ENCODE assay signal across 30 cellular contexts in genomic region chr17:35030780-35031179, GRCh38.
"Had no signal": no experiment of that assay in that cellular context is flagged by ENCODE, and none has a peak within 500 bp of the region (broad histone marks: within the 10 kb centered on the region; RNA-seq: fewer than 3 reads in every experiment).

No MANE protein-coding gene starts in this region.

- H3K4me3 ChIP-seq: coronary artery, dorsolateral prefrontal cortex had no signal

- H3K4me3 Mint-ChIP-seq: activated CD4-positive, alpha-beta memory T cell treated with anti-CD3 and anti-CD28 coated beads, Interleukin-2, amount 10 ng/mL, durations not matched to agents 7 days and 5 days; activated CD4-positive, alpha-beta T cell treated with anti-CD3 and anti-CD28 coated beads, Interleukin-2, amount 10 ng/mL, durations not matched to agents 7 days and 5 days; activated naive CD4-positive, alpha-beta T cell treated with anti-CD3 and anti-CD28 coated beads, Interleukin-2, amount 10 ng/mL, durations not matched to agents 7 days and 5 days; activated T-cell treated with anti-CD3 and anti-CD28 coated beads, Interleukin-2, amount 50 U/mL, for 24 hours; activated T-cell treated with anti-CD3 and anti-CD28 coated beads, Interleukin-2, amount 50 U/mL, for 72 hours; central memory CD8-positive, alpha-beta T cell; dendritic cell treated with granulocyte-macrophage colony-stimulating factor and Interleukin-4, amounts not matched to agents 40 ng/mL and 50 ng/mL, for 4 days; endodermal cell; T-cell; T-helper 1 cell treated with Interleukin-12 subunit alpha and Interleukin-12 subunit beta and Interleukin-4 antibody, amounts not matched to agents 30 μg/mL and 1 μg/mL, for 36 hours; T-helper 2 cell treated with Interferon-gamma antibody and Interleukin-4, amounts not matched to agents 5 μg/mL and 100 μg/mL, for 36 hours; WTC11 had no signal

- H3K9me3 Mint-ChIP-seq: activated CD4-positive, alpha-beta memory T cell treated with anti-CD3 and anti-CD28 coated beads, Interleukin-2, amount 10 ng/mL, durations not matched to agents 7 days and 5 days; activated CD4-positive, alpha-beta T cell treated with anti-CD3 and anti-CD28 coated beads, Interleukin-2, amount 10 ng/mL, durations not matched to agents 7 days and 5 days; activated naive CD4-positive, alpha-beta T cell treated with anti-CD3 and anti-CD28 coated beads, Interleukin-2, amount 10 ng/mL, durations not matched to agents 7 days and 5 days; activated naive CD4-positive, alpha-beta T cell treated with anti-CD3 and anti-CD28 coated beads, Interleukin-2, amount 50 U/mL, for 72 hours; activated T-cell treated with anti-CD3 and anti-CD28 coated beads, Interleukin-2, amount 50 U/mL, for 24 hours; activated T-cell treated with anti-CD3 and anti-CD28 coated beads, Interleukin-2, amount 50 U/mL, for 72 hours; central memory CD8-positive, alpha-beta T cell; dendritic cell treated with granulocyte-macrophage colony-stimulating factor and Interleukin-4, amounts not matched to agents 40 ng/mL and 50 ng/mL, for 4 days; endodermal cell; T-cell; T-helper 1 cell treated with Interleukin-12 subunit alpha and Interleukin-12 subunit beta and Interleukin-4 antibody, amounts not matched to agents 30 μg/mL and 1 μg/mL, for 36 hours; T-helper 2 cell treated with Interferon-gamma antibody and Interleukin-4, amounts not matched to agents 5 μg/mL and 100 μg/mL, for 36 hours; WTC11 had no signal

- H3K27ac Mint-ChIP-seq: activated CD4-positive, alpha-beta memory T cell treated with anti-CD3 and anti-CD28 coated beads, Interleukin-2, amount 10 ng/mL, durations not matched to agents 7 days and 5 days; activated CD4-positive, alpha-beta T cell treated with anti-CD3 and anti-CD28 coated beads, Interleukin-2, amount 10 ng/mL, durations not matched to agents 7 days and 5 days; activated naive CD4-positive, alpha-beta T cell treated with anti-CD3 and anti-CD28 coated beads, Interleukin-2, amount 10 ng/mL, durations not matched to agents 7 days and 5 days; activated naive CD4-positive, alpha-beta T cell treated with anti-CD3 and anti-CD28 coated beads, Interleukin-2, amount 50 U/mL, for 72 hours; activated T-cell treated with anti-CD3 and anti-CD28 coated beads, Interleukin-2, amount 50 U/mL, for 24 hours; activated T-cell treated with anti-CD3 and anti-CD28 coated beads, Interleukin-2, amount 50 U/mL, for 72 hours; dendritic cell treated with granulocyte-macrophage colony-stimulating factor and Interleukin-4, amounts not matched to agents 40 ng/mL and 50 ng/mL, for 4 days; endodermal cell; T-helper 1 cell treated with Interleukin-12 subunit alpha and Interleukin-12 subunit beta and Interleukin-4 antibody, amounts not matched to agents 30 μg/mL and 1 μg/mL, for 36 hours; T-helper 2 cell treated with Interferon-gamma antibody and Interleukin-4, amounts not matched to agents 5 μg/mL and 100 μg/mL, for 36 hours; WTC11 had no signal

- H3K36me3 ChIP-seq: brain microvascular endothelial cell had no signal

- H3K27me3 ChIP-seq: brain microvascular endothelial cell, dorsolateral prefrontal cortex had no signal

- H3K27me3 Mint-ChIP-seq: activated CD4-positive, alpha-beta memory T cell treated with anti-CD3 and anti-CD28 coated beads, Interleukin-2, amount 10 ng/mL, durations not matched to agents 7 days and 5 days; activated CD4-positive, alpha-beta T cell treated with anti-CD3 and anti-CD28 coated beads, Interleukin-2, amount 10 ng/mL, durations not matched to agents 7 days and 5 days; activated naive CD4-positive, alpha-beta T cell treated with anti-CD3 and anti-CD28 coated beads, Interleukin-2, amount 10 ng/mL, durations not matched to agents 7 days and 5 days; activated T-cell treated with anti-CD3 and anti-CD28 coated beads, Interleukin-2, amount 50 U/mL, for 24 hours; central memory CD8-positive, alpha-beta T cell; dendritic cell treated with granulocyte-macrophage colony-stimulating factor and Interleukin-4, amounts not matched to agents 40 ng/mL and 50 ng/mL, for 4 days; T-cell had no signal

- ATAC-seq: activated naive CD4-positive, alpha-beta T cell treated with anti-CD3 and anti-CD28 coated beads, Interleukin-2, amount 50 U/mL, for 72 hours; activated T-cell treated with anti-CD3 and anti-CD28 coated beads, Interleukin-2, amount 50 U/mL, for 72 hours; esophagus mucosa; T-cell; WTC11 had no signal

- H3K36me3 Mint-ChIP-seq: WTC11 had no signal

- DNase-seq: activated CD4-positive, alpha-beta memory T cell treated with anti-CD3 and anti-CD28 coated beads, Interleukin-2, amount 10 ng/mL, durations not matched to agents 7 days and 5 days; activated CD4-positive, alpha-beta T cell treated with anti-CD3 and anti-CD28 coated beads for 1 hour; activated CD4-positive, alpha-beta T cell treated with anti-CD3 and anti-CD28 coated beads for 4 hours; activated CD4-positive, alpha-beta T cell treated with anti-CD3 and anti-CD28 coated beads, Interleukin-2, amount 10 ng/mL, durations not matched to agents 7 days and 5 days; activated CD4-positive, alpha-beta T cell treated with anti-CD3 and anti-CD28 coated beads, Interleukin-2, amount 50 U/mL, for 4 hours; activated CD8-positive, alpha-beta memory T cell treated with anti-CD3 and anti-CD28 coated beads, Interleukin-2, amount 50 U/mL, for 48 hours; activated gamma-delta T cell; activated naive CD4-positive, alpha-beta T cell; activated naive CD4-positive, alpha-beta T cell treated with anti-CD3 and anti-CD28 coated beads, Interleukin-2, amount 10 ng/mL, durations not matched to agents 7 days and 5 days; activated T-cell treated with anti-CD3 and anti-CD28 coated beads for 4 hours; activated T-cell treated with anti-CD3 and anti-CD28 coated beads, Interleukin-2, amount 50 U/mL, for 24 hours; activated T-cell treated with anti-CD3 and anti-CD28 coated beads, Interleukin-2, amount 50 U/mL, for 72 hours; amniotic stem cell; anterior cingulate cortex; brain microvascular endothelial cell; dorsolateral prefrontal cortex; effector memory CD4-positive, alpha-beta T cell; endodermal cell; foreskin fibroblast; head of caudate nucleus; T-cell; T1000 had no signal

- H3K27ac ChIP-seq: brain microvascular endothelial cell, coronary artery had no signal

- H3K4me1 Mint-ChIP-seq: endodermal cell, WTC11 had no signal
